In the genomic region with DNA sequence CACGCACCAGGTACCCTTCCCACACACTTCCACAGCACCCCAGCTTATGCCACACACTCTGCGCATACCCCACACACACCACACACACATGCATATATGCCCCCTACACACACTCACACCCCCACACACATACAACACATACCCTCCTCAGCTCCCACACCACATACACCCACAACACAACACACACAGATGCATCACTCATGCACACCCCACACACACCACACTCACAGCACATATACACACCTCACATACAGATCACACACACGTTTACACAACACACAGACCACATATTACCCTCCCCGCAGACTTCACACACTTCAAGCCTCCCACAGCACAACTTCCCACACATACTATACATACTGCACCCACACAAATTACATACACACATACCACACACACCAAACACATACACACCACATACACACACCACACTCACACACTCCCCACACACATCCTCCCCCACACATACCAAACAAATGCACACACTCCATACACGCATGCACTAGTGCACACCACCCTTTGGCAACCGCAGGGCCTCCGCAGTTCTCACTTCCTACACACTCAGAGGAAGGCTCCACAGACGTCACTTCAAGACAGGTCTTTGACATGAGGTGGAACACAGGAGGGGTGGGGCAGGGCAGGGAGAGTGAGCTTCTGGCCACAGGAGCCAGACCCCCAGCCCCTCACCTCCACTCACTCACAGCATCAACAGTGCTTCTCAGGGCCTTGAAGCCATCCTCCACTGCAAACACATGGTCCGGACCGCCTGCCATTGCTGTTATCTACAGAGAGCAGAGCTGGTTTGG, we compare ENCODE assay signal across 9 cellular contexts. TPM values are rescaled to one million over a fixed set of nuclear protein-coding genes. Genes with fewer than 3 reads are reported as not detected.
DNase-seq lines count a peak whose midpoint lies in the region; ATAC-seq and TF ChIP-seq lines count a peak whose summit lies in the region.
"Had no signal": no experiment of that assay in that cellular context is flagged by ENCODE, and none has a peak within 500 bp of the region (broad histone marks: within the 10 kb centered on the region; RNA-seq: fewer than 3 reads in every experiment).

No MANE protein-coding gene starts in this region.

- H3K4me1 Mint-ChIP-seq in CD4-positive, CD25-positive, alpha-beta regulatory T cell, result peaks cover 11 to 66% (median 39%) of the 10 kb centered on the region in 4 donors
- H3K4me1 Mint-ChIP-seq in chondrocyte (ENCODE audit: low read depth), result no peaks in the 10 kb centered on the region

- no peak overlapping the region for H3K4me3 Mint-ChIP-seq in CD4-positive, CD25-positive, alpha-beta regulatory T cell
- H3K4me3 Mint-ChIP-seq in chondrocyte (ENCODE audit: unreplicated experiment), result no peak overlapping the region

- H3K27ac ChIP-seq in CD4-positive, CD25-positive, alpha-beta regulatory T cell (ENCODE audit: insufficient read depth, low read length, poor library complexity, severe bottlenecking), result peak overlapping the region; percentile 79
- H3K27ac ChIP-seq: adrenal gland had no signal

- no peaks in the 10 kb centered on the region for H3K36me3 Mint-ChIP-seq in CD4-positive, CD25-positive, alpha-beta regulatory T cell
- H3K36me3 Mint-ChIP-seq in chondrocyte (ENCODE audit: low read depth), result no peaks in the 10 kb centered on the region

- H3K27ac Mint-ChIP-seq in CD4-positive, CD25-positive, alpha-beta regulatory T cell, result no peak overlapping the region
- no peak overlapping the region for H3K27ac Mint-ChIP-seq in chondrocyte (ENCODE audit: unreplicated experiment)

- DNase-seq in CD4-positive, CD25-positive, alpha-beta regulatory T cell, result peak in 2 of 3 donors; percentile 42 to 93
- DNase-seq in lower leg skin (ENCODE audit: low spot score in 2 of 2) (peak; percentile 11 to 67), iPS-NIHi7 (ENCODE audit: extremely low spot score) (no peak), chondrocyte (ENCODE audit: low spot score) (no peak), NCI-H748 (lab: John Stamatoyannopoulos, UW; ENCODE audit: unreplicated experiment) (no peak), SIG-M5 treated with dmso at 0.1 percent for 504 hours (lab: John Stamatoyannopoulos, UW; ENCODE audit: unreplicated experiment) (no peak)

- H3K27me3 Mint-ChIP-seq in CD4-positive, CD25-positive, alpha-beta regulatory T cell, result peaks cover 5% of the 10 kb centered on the region
- H3K27me3 Mint-ChIP-seq in chondrocyte (ENCODE audit: low read depth), result peaks cover 4% of the 10 kb centered on the region

- H3K4me1 ChIP-seq in CD4-positive, CD25-positive, alpha-beta regulatory T cell (ENCODE audit: control insufficient read depth, insufficient read depth, low read length, poor library complexity, severe bottlenecking), result peaks cover 67% of the 10 kb centered on the region
- H3K4me1 ChIP-seq: adrenal gland had no signal

- TF ChIP-seq CTCF in lower leg skin (IDR thresholded peaks at IDR 0.05), result no peak
- TF ChIP-seq CTCF in chondrocyte (IDR thresholded peaks at IDR 0.05), result no peak

- peak; percentile 80 to 81 for ATAC-seq in CD4-positive, CD25-positive, alpha-beta regulatory T cell (ENCODE audit: low read depth in 2 of 2)
- ATAC-seq in HG02571 (IDR thresholded peaks at IDR 0.05; ENCODE audit: unreplicated experiment), result peak; percentile 85
- peak; percentile 81 to 83 for ATAC-seq in activated CD4-positive, CD25-positive, alpha-beta regulatory T cell treated with anti-CD3 and anti-CD28 coated beads, Interleukin-2, amount 50 U/mL, for 24 hours

- H3K9me3 Mint-ChIP-seq in CD4-positive, CD25-positive, alpha-beta regulatory T cell, result no peaks in the 10 kb centered on the region
- no peaks in the 10 kb centered on the region for H3K9me3 Mint-ChIP-seq in chondrocyte (ENCODE audit: low read depth)

- intact Hi-C loops in lower leg skin (cut with DNase I; ENCODE audit: low total_unique reads), result no loop called here

- H3K27me3 ChIP-seq in CD4-positive, CD25-positive, alpha-beta regulatory T cell (ENCODE audit: control insufficient read depth, insufficient read depth, low read length), result no peaks in the 10 kb centered on the region
- H3K27me3 ChIP-seq: adrenal gland had no signal

- no peak for TF ChIP-seq POLR2A in lower leg skin (IDR thresholded peaks at IDR 0.05)

- H3K4me3 ChIP-seq in CD4-positive, CD25-positive, alpha-beta regulatory T cell (ENCODE audit: low read depth, low read length), result peak overlapping the region; percentile 85
- H3K4me3 ChIP-seq in lower leg skin (ENCODE audit: low read depth, poor library complexity, severe bottlenecking), result no peak overlapping the region
- H3K4me3 ChIP-seq: adrenal gland had no signal

- peaks cover 9% of the 10 kb centered on the region for H3K36me3 ChIP-seq in CD4-positive, CD25-positive, alpha-beta regulatory T cell (ENCODE audit: control insufficient read depth, insufficient read depth, low read length)
- H3K36me3 ChIP-seq: adrenal gland had no signal

- 81 to 91% methylated on average over 10 of the region's 10 CpGs for WGBS in lower leg skin, 2 donors

- no peaks in the 10 kb centered on the region for H3K9me3 ChIP-seq in CD4-positive, CD25-positive, alpha-beta regulatory T cell (ENCODE audit: control insufficient read depth in 2 of 2, low read length in 2 of 2)
- H3K9me3 ChIP-seq: adrenal gland had no signal

RNA-seq across cellular contexts. Expression of gene ANTXRL, which starts 18.5 kb away (rescaled TPM):
- total RNA-seq in CD4-positive, CD25-positive, alpha-beta regulatory T cell, result not detected
- polyA plus RNA-seq in CD4-positive, CD25-positive, alpha-beta regulatory T cell, result under 1 TPM in 1 of 4 donors, not detected in 3; 0.72 TPM
- total RNA-seq in lower leg skin (not detected), chondrocyte (not detected in 3 replicates)

Comparison
In these comparisons a context has a peak if more than half of its experiments do, and no peak if none do; other contexts are left out.
1. DNase-seq: peak in CD4-positive, CD25-positive, alpha-beta regulatory T cell (2 of 3) and lower leg skin (2 of 2); none in iPS-NIHi7 (single experiment), chondrocyte (single experiment), NCI-H748 (single experiment) and SIG-M5 treated with dmso at 0.1 percent for 504 hours (single experiment).
2. Peak in every context shown above with its lines, with median percentiles within 50 percentile points of each other: ATAC-seq.